Comparison of ENCODE assay signal across 8 cellular contexts in the genomic region with DNA sequence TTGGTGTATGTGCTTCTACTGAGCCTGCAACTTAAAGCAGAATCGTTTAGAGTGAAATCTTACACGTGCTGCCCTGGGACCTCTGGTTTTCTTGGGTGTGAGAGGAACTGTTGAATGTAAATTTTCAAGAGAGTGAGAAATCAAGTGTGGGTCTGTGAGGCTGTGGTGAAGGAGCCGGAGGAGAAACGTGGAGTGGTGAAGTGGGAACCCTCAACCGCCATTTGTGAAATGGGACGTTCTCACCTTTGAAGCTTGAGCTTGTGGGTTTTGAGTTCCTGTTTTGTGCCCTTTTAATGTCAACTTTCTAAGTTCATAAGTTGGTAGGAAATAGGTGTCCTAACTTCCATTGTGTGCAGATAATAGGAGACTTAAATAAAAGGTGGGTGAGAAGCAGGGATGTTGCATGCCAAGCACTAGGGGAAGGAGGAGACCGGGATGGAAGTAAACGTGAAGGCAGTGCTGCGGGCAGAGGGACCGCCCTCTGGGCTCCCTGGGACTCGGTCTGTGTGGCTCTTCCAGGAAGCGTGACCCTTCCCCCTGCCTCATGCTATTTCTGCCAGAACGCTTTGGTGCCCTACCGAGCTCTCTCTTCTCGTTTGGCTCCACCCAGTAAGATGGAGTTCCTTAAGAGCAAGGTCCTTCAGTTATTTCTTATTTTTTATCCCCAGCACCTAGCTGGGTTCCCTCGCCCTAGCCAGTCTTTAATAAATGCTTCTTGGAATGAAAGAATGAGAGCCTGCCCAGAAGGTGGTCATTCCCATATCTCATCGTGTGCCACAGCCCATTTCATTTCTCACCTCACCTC. TPM values are rescaled to one million over a fixed set of nuclear protein-coding genes. Genes with fewer than 3 reads are reported as not detected.
DNase-seq lines count a peak whose midpoint lies in the region; ATAC-seq, FAIRE-seq and TF ChIP-seq lines count a peak whose summit lies in the region.

No MANE protein-coding gene starts in this region.

- H3K4me1 Mint-ChIP-seq in natural killer cell treated with Interleukin-12 subunit alpha and Interleukin-12 subunit beta and Interleukin-15 and Interleukin-18, amount 100 ng/mL, for 72 hours (ENCODE audit: low read depth in 2 of 2) = peaks cover 88 to 92% of the 10 kb centered on the region in 2 donors

- H3K36me3 Mint-ChIP-seq in natural killer cell treated with Interleukin-12 subunit alpha and Interleukin-12 subunit beta and Interleukin-15 and Interleukin-18, amount 100 ng/mL, for 72 hours = no peaks in the 10 kb centered on the region

- no peaks in the 10 kb centered on the region for H3K27me3 ChIP-seq in vagina

- DNase-seq in GM19239 (ENCODE audit: insufficient read length, low spot score) (no peak), vagina (ENCODE audit: extremely low spot score in 2 of 2) (no peak), DMS153 treated with DMSO at 0.1 percent for 48 hours (lab: John Stamatoyannopoulos, UW; ENCODE audit: unreplicated experiment) (no peak), EL (no peak), NCI-H128 (lab: John Stamatoyannopoulos, UW; ENCODE audit: unreplicated experiment) (no peak)
- peak; percentile 55 for DNase-seq in activated CD4-positive, alpha-beta T cell treated with anti-CD3 and anti-CD28 coated beads, Interleukin-2, amount 50 U/mL, for 1 hour
- peak; percentile 88 for DNase-seq in natural killer cell treated with Interleukin-12 subunit alpha and Interleukin-12 subunit beta and Interleukin-15 and Interleukin-18, amount 100 ng/mL, for 72 hours (ENCODE audit: low spot score)

- TF ChIP-seq CTCF in vagina (IDR thresholded peaks at IDR 0.05) = no peak

- H3K9me3 ChIP-seq in vagina = no peaks in the 10 kb centered on the region

- peaks cover 17% of the 10 kb centered on the region for H3K4me1 ChIP-seq in vagina

- intact Hi-C loops in vagina (cut with DNase I) = no loop called here

- no peaks in the 10 kb centered on the region for H3K27me3 Mint-ChIP-seq in natural killer cell treated with Interleukin-12 subunit alpha and Interleukin-12 subunit beta and Interleukin-15 and Interleukin-18, amount 100 ng/mL, for 72 hours

- no peaks in the 10 kb centered on the region for H3K36me3 ChIP-seq in vagina

- peak overlapping the region; percentile 92 to 93 for H3K27ac Mint-ChIP-seq in natural killer cell treated with Interleukin-12 subunit alpha and Interleukin-12 subunit beta and Interleukin-15 and Interleukin-18, amount 100 ng/mL, for 72 hours

- H3K27ac ChIP-seq in vagina = no peak overlapping the region

- peak; percentile 94 for FAIRE-seq in GM19239 (lab: Jason Lieb, UNC)

- no peak for TF ChIP-seq POLR2A in vagina (IDR thresholded peaks at IDR 0.05)

- H3K4me3 ChIP-seq in vagina = no peak overlapping the region

- peak; percentile 49 for ATAC-seq in HG03175 (IDR thresholded peaks at IDR 0.05; ENCODE audit: unreplicated experiment)
- ATAC-seq in natural killer cell treated with Interleukin-12 subunit alpha and Interleukin-12 subunit beta and Interleukin-15 and Interleukin-18, amount 100 ng/mL, for 72 hours = peak; percentile 84 to 88

- H3K4me3 Mint-ChIP-seq in natural killer cell treated with Interleukin-12 subunit alpha and Interleukin-12 subunit beta and Interleukin-15 and Interleukin-18, amount 100 ng/mL, for 72 hours = peak overlapping the region; percentile 85

- no peaks in the 10 kb centered on the region for H3K9me3 Mint-ChIP-seq in natural killer cell treated with Interleukin-12 subunit alpha and Interleukin-12 subunit beta and Interleukin-15 and Interleukin-18, amount 100 ng/mL, for 72 hours

RNA-seq across cellular contexts. Expression of a gene that starts 56.0 kb away (rescaled TPM):
- 10 to 100 TPM; 35.8 to 42.3 TPM for total RNA-seq in natural killer cell treated with Interleukin-12 subunit alpha and Interleukin-12 subunit beta and Interleukin-15 and Interleukin-18, amount 100 ng/mL, for 72 hours
- total RNA-seq in vagina = 17.7 TPM

Comparison
In these comparisons a context has a peak if more than half of its experiments do, and no peak if none do; other contexts are left out.
1. DNase-seq: peak in activated CD4-positive, alpha-beta T cell treated with anti-CD3 and anti-CD28 coated beads, Interleukin-2, amount 50 U/mL, for 1 hour (single experiment) and natural killer cell treated with Interleukin-12 subunit alpha and Interleukin-12 subunit beta and Interleukin-15 and Interleukin-18, amount 100 ng/mL, for 72 hours (single experiment); none in GM19239 (single experiment), vagina (0 of 2), DMS153 treated with DMSO at 0.1 percent for 48 hours (single experiment), EL (single experiment) and NCI-H128 (single experiment).